8 cellular contexts compared by ENCODE assay signal in the genomic region with DNA sequence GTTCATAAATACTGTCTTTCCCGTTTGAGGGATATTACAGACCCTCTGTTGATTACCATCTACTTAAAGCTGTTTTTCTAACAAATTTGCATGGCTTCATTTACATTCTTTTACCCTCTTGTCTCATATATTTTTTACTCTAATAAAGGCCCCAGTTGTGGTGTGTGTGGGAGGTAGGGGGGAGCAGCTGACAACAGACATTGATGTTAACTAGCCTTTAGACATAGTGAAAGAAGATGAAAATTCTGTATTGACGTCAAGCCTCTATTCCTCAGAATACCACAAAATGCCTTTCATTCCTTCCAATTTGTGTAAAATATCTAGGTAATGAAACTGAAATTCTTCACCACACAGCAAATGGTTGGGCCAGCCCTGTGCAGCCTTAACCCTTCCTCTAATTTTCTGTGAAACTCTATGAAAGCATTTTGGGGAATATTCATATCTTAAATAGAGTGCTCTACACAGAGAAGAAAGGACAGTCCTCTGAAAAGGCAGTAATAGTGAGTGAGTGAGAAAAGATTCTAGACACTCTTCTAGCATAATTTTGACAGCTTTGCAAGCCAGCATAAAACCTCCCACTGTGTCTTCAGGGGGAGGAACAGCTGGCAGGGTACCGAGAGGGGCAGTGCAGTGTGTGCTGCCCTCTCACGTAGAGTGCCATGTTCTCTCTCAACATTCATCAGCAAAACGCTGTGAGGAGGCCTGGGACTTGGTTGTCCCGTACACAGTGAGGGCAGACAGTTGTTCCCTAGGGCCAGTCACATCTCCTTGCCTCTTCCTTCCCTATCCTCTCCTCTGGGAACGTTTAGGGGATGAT. TPM values are rescaled to one million over a fixed set of nuclear protein-coding genes. Genes with fewer than 3 reads are reported as not detected.
DNase-seq lines count a peak whose midpoint lies in the region; ATAC-seq and TF ChIP-seq lines count a peak whose summit lies in the region.

No MANE protein-coding gene starts in this region.

- peak overlapping the region; percentile 29 to 56 for H3K4me3 Mint-ChIP-seq in stimulated activated naive CD8-positive, alpha-beta T cell treated with anti-CD3 and anti-CD28 coated beads, Interleukin-15, amount 100 ng/mL, for 72 hours

- H3K36me3 ChIP-seq in fibroblast of lung (ENCODE audit: control insufficient read depth, insufficient read depth, low read length): peaks cover 7% of the 10 kb centered on the region

- ATAC-seq in stimulated activated naive CD8-positive, alpha-beta T cell treated with anti-CD3 and anti-CD28 coated beads, Interleukin-15, amount 100 ng/mL, for 72 hours: peak; percentile 93

- no peaks in the 10 kb centered on the region for H3K9me3 Mint-ChIP-seq in stimulated activated naive CD8-positive, alpha-beta T cell treated with anti-CD3 and anti-CD28 coated beads, Interleukin-15, amount 100 ng/mL, for 72 hours

- H3K4me3 ChIP-seq in fibroblast of lung (replicated peaks in 1 of 4; ENCODE audit: control extremely low read depth in 1 of 4, insufficient read depth in 1 of 4, low read depth in 3 of 4, low read length in 4 of 4): no peak overlapping the region

- H3K4me1 Mint-ChIP-seq in stimulated activated naive CD8-positive, alpha-beta T cell treated with anti-CD3 and anti-CD28 coated beads, Interleukin-15, amount 100 ng/mL, for 72 hours: peaks cover 46% of the 10 kb centered on the region

- H3K9ac ChIP-seq in fibroblast of lung (ENCODE audit: insufficient read depth, low read length): peak overlapping the region; percentile 35

- H3K4me2 ChIP-seq in fibroblast of lung (ENCODE audit: extremely low read depth, insufficient read depth, low read length): peak overlapping the region; percentile 58

- H2AFZ ChIP-seq in fibroblast of lung (ENCODE audit: low read length): no peak overlapping the region

- H3K9me3 ChIP-seq in fibroblast of lung (ENCODE audit: control insufficient read depth, insufficient read depth, low read depth, low read length): no peaks in the 10 kb centered on the region

- H3K27ac Mint-ChIP-seq in stimulated activated naive CD8-positive, alpha-beta T cell treated with anti-CD3 and anti-CD28 coated beads, Interleukin-15, amount 100 ng/mL, for 72 hours: peak overlapping the region; percentile 70 to 71

- no peak for TF ChIP-seq CTCF in fibroblast of lung (conservative IDR thresholded peaks at IDR 0.05 in 1 of 2, IDR thresholded peaks at IDR 0.05 in 1 of 2; ENCODE audit: low read depth in 1 of 2, low read length in 2 of 2)

- peaks cover 14% of the 10 kb centered on the region for H3K4me1 ChIP-seq in fibroblast of lung (ENCODE audit: control insufficient read depth, extremely low read depth, insufficient read depth, low read length)

- H3K79me2 ChIP-seq in fibroblast of lung (ENCODE audit: control insufficient read depth, insufficient read depth, low read length): peaks cover 3% of the 10 kb centered on the region

- H3K27ac ChIP-seq in fibroblast of lung (ENCODE audit: insufficient read depth, low read length): peak overlapping the region; percentile 92

- no peaks in the 10 kb centered on the region for H3K27me3 Mint-ChIP-seq in stimulated activated naive CD8-positive, alpha-beta T cell treated with anti-CD3 and anti-CD28 coated beads, Interleukin-15, amount 100 ng/mL, for 72 hours

- H3K27me3 ChIP-seq in fibroblast of lung (ENCODE audit: control insufficient read depth, insufficient read depth, low read length): no peaks in the 10 kb centered on the region

- peak; percentile 74 for DNase-seq in stimulated activated CD4-positive, alpha-beta T cell treated with anti-CD3 and anti-CD28 coated beads, Interleukin-15, amount 100 ng/mL, for 24 hours
- no peak for DNase-seq in stimulated activated CD4-positive, alpha-beta T cell treated with anti-CD3 and anti-CD28 coated beads, Interleukin-12 subunit alpha, Interleukin-12 subunit beta, amount 100 ng/mL, for 4 hours
- DNase-seq in RPMI8226 (peak; percentile 8), fibroblast of lung (ENCODE audit: low read depth in 2 of 2) (peak; percentile 80 to 95), SW 1271 (lab: John Stamatoyannopoulos, UW) (no peak), mesenteric fat pad (ENCODE audit: low spot score) (no peak), NCI-H345 (lab: John Stamatoyannopoulos, UW) (no peak)
- peak; percentile 8 to 22 for DNase-seq in stimulated activated naive CD8-positive, alpha-beta T cell treated with anti-CD3 and anti-CD28 coated beads, Interleukin-15, amount 100 ng/mL, for 72 hours

- H4K20me1 ChIP-seq in fibroblast of lung (ENCODE audit: control insufficient read depth, extremely low read depth, insufficient read depth, low read length): no peaks in the 10 kb centered on the region

RNA-seq across cellular contexts. Expression of a gene that starts 20.1 kb away (rescaled TPM):
- total RNA-seq in fibroblast of lung (36.7 and 51.0 TPM in 2 replicates), mesenteric fat pad (46.5 TPM)
- 70.3 and 74.4 TPM in 2 replicates for polyA plus RNA-seq in fibroblast of lung
- polyA plus RNA-seq in fibroblast of lung (2012): 37.4 and 40.6 TPM in 2 replicates
- 94.5 and 106 TPM in 2 replicates for polyA minus RNA-seq in fibroblast of lung (ENCODE audit: low replicate concordance)

Comparison
In these comparisons a context has a peak if more than half of its experiments do, and no peak if none do; other contexts are left out.
1. DNase-seq: peak in stimulated activated CD4-positive, alpha-beta T cell treated with anti-CD3 and anti-CD28 coated beads, Interleukin-15, amount 100 ng/mL, for 24 hours (single experiment), RPMI8226 (single experiment), fibroblast of lung (2 of 2) and stimulated activated naive CD8-positive, alpha-beta T cell treated with anti-CD3 and anti-CD28 coated beads, Interleukin-15, amount 100 ng/mL, for 72 hours (2 of 2); none in stimulated activated CD4-positive, alpha-beta T cell treated with anti-CD3 and anti-CD28 coated beads, Interleukin-12 subunit alpha, Interleukin-12 subunit beta, amount 100 ng/mL, for 4 hours (single experiment), SW 1271 (0 of 2), mesenteric fat pad (single experiment) and NCI-H345 (single experiment).